Comparison of ENCODE assay signal across 24 cellular contexts in genomic region chrX:108105473-108105872, GRCh38.
"Had no signal": no experiment of that assay in that cellular context is flagged by ENCODE, and none has a peak within 500 bp of the region (broad histone marks: within the 10 kb centered on the region; RNA-seq: fewer than 3 reads in every experiment).

No MANE protein-coding gene starts in this region.

- H3K27me3 Mint-ChIP-seq: activated CD4-positive, alpha-beta T cell treated with anti-CD3 and anti-CD28 coated beads for 36 hours; activated CD8-positive, alpha-beta T cell treated with anti-CD3 and anti-CD28 coated beads for 36 hours; activated naive CD8-positive, alpha-beta T cell treated with anti-CD3 and anti-CD28 coated beads, Interleukin-2, amount 10 ng/mL, durations not matched to agents 7 days and 5 days; central memory CD8-positive, alpha-beta T cell; T-helper 17 cell had no signal

- H3K27me3 ChIP-seq: adrenal gland, body of pancreas had no signal

- H3K27ac ChIP-seq: adrenal gland, body of pancreas, PC-9 had no signal

- FAIRE-seq: bronchial epithelial cell, TTC549 had no signal

- H3K4me1 Mint-ChIP-seq: activated CD4-positive, alpha-beta T cell treated with anti-CD3 and anti-CD28 coated beads for 36 hours had no signal

- H3K9me3 ChIP-seq: adrenal gland, body of pancreas had no signal

- H3K27ac Mint-ChIP-seq: activated CD4-positive, alpha-beta T cell treated with anti-CD3 and anti-CD28 coated beads for 36 hours; activated CD8-positive, alpha-beta T cell treated with anti-CD3 and anti-CD28 coated beads for 36 hours; activated naive CD8-positive, alpha-beta T cell treated with anti-CD3 and anti-CD28 coated beads, Interleukin-2, amount 10 ng/mL, durations not matched to agents 7 days and 5 days; activated T-cell treated with anti-CD3 and anti-CD28 coated beads, Interleukin-2, amount 50 U/mL, for 72 hours; activated T-helper 2 cell treated with anti-CD3 and anti-CD28 coated beads, Interferon-gamma antibody, Interleukin-2, Interleukin-4, amounts not matched to agents 10 μg/mL and 5 μg/mL and 100 μg/mL, durations not matched to agents 14 hours and 24 hours and 36 hours; T-helper 17 cell had no signal

- H3K4me3 ChIP-seq: adrenal gland, body of pancreas, PC-9 had no signal

- H3K4me2 ChIP-seq: PC-9 had no signal

- H3K4me3 Mint-ChIP-seq: activated CD4-positive, alpha-beta T cell treated with anti-CD3 and anti-CD28 coated beads for 36 hours; activated CD8-positive, alpha-beta T cell treated with anti-CD3 and anti-CD28 coated beads for 36 hours; activated naive CD8-positive, alpha-beta T cell treated with anti-CD3 and anti-CD28 coated beads, Interleukin-2, amount 10 ng/mL, durations not matched to agents 7 days and 5 days; activated T-cell treated with anti-CD3 and anti-CD28 coated beads, Interleukin-2, amount 50 U/mL, for 72 hours; central memory CD8-positive, alpha-beta T cell; T-helper 17 cell had no signal

- ATAC-seq: activated CD4-positive, alpha-beta T cell treated with anti-CD3 and anti-CD28 coated beads for 36 hours; activated CD8-positive, alpha-beta T cell treated with anti-CD3 and anti-CD28 coated beads for 36 hours; activated T-cell treated with anti-CD3 and anti-CD28 coated beads, Interleukin-2, amount 50 U/mL, for 72 hours; body of pancreas; T-helper 17 cell had no signal

- H3K36me3 ChIP-seq: adrenal gland had no signal

- H3K4me1 ChIP-seq: adrenal gland, body of pancreas had no signal

- DNase-seq: activated CD4-positive, alpha-beta T cell treated with anti-CD3 and anti-CD28 coated beads for 36 hours; activated CD8-positive, alpha-beta memory T cell treated with anti-CD3 and anti-CD28 coated beads, Interleukin-2, amount 50 U/mL, for 4 hours; activated CD8-positive, alpha-beta T cell treated with anti-CD3 and anti-CD28 coated beads for 36 hours; activated naive CD4-positive, alpha-beta T cell treated with anti-CD3 and anti-CD28 coated beads, Interleukin-2, amount 50 U/mL, for 16 hours; activated naive CD8-positive, alpha-beta T cell treated with anti-CD3 and anti-CD28 coated beads, Interleukin-2, amount 10 ng/mL, durations not matched to agents 7 days and 5 days; activated T-cell treated with anti-CD3 and anti-CD28 coated beads, Interleukin-2, amount 50 U/mL, for 72 hours; adrenal gland; aorta; body of pancreas; Karpas-422; NCI-H1105 treated with DMSO at 0.1 percent for 48 hours; NCI-H1436 treated with DMSO at 0.1 percent for 48 hours; NCI-H187; NCI-H2081; NCI-H510A treated with DMSO at 0.1 percent for 48 hours; NCI-H69; PC-9; SHP77 treated with DMSO at 0.1 percent for 48 hours; T-helper 17 cell; T1000 had no signal

- H2AFZ ChIP-seq: PC-9 had no signal

- H3K9me3 Mint-ChIP-seq: activated CD8-positive, alpha-beta T cell treated with anti-CD3 and anti-CD28 coated beads for 36 hours; activated T-cell treated with anti-CD3 and anti-CD28 coated beads, Interleukin-2, amount 50 U/mL, for 72 hours; activated T-helper 2 cell treated with anti-CD3 and anti-CD28 coated beads, Interferon-gamma antibody, Interleukin-2, Interleukin-4, amounts not matched to agents 10 μg/mL and 5 μg/mL and 100 μg/mL, durations not matched to agents 14 hours and 24 hours and 36 hours; central memory CD8-positive, alpha-beta T cell had no signal
